ENCODE assay signal across 20 cellular contexts in genomic region chr2:141723834-141724233, GRCh38.
A peak's percentile ranks its signal among the peaks of the same experiment; 100 is the strongest.
DNase-seq lines count a peak whose midpoint lies in the region; ATAC-seq, FAIRE-seq and TF ChIP-seq lines count a peak whose summit lies in the region.
"Had no signal": no experiment of that assay in that cellular context is flagged by ENCODE, and none has a peak within 500 bp of the region (broad histone marks: within the 10 kb centered on the region; RNA-seq: fewer than 3 reads in every experiment).

No MANE protein-coding gene starts in this region.

- in situ Hi-C loops in HepG2 (cut with HindIII; ENCODE audit: extremely low pct_ligation_motif_present, low pct_unique_long_range_greater_than_20kb) = no loop called here

- no peak overlapping the region for H2AFZ ChIP-seq in HepG2 (ENCODE audit: low read length)

- TF ChIP-seq RAD21 in HepG2 (CRISPR knock-in tag; IDR thresholded peaks at IDR 0.05) = no peak

- ATAC-seq in HepG2 = no peak
- ATAC-seq in right lobe of liver = peak in 3 of 4 donors; percentile 53 to 84 (median 77)
- ATAC-seq in HG03460 (IDR thresholded peaks at IDR 0.05; ENCODE audit: unreplicated experiment) = no peak
- no peak for ATAC-seq in HG03342 (IDR thresholded peaks at IDR 0.05; ENCODE audit: unreplicated experiment)
- ATAC-seq: A549; CD8-positive, alpha-beta T cell; GM12878 had no signal

- H3K27me3 ChIP-seq in HepG2 (ENCODE audit: control insufficient read depth in 1 of 2, insufficient read depth in 2 of 2, low read length in 2 of 2) (no peaks in the 10 kb centered on the region), right lobe of liver (no peaks in the 10 kb centered on the region)
- H3K27me3 ChIP-seq: BLaER1 treated with 17β-estradiol and CSF1 and Interleukin-3, amounts not matched to agents 10 nM and 100 nM had no signal

- TF ChIP-seq CTCF in HepG2 (CRISPR knock-in tag; IDR thresholded peaks at IDR 0.05) (no peak), right lobe of liver (IDR thresholded peaks at IDR 0.05) (no peak)

- no peaks in the 10 kb centered on the region for H3K79me2 ChIP-seq in HepG2 (ENCODE audit: insufficient read depth, low read length)

- intact Hi-C loops in HepG2 (cut with micrococcal nuclease; ENCODE audit: unreplicated experiment) = no loop called here
- intact Hi-C loops in right lobe of liver (cut with DNase I) = no loop called here

- peak; percentile 39 for DNase-seq in amniotic epithelial cell (ENCODE audit: low read depth)
- DNase-seq in HepG2 (ENCODE audit: low spot score) = no peak
- no peak for DNase-seq in right lobe of liver
- DNase-seq: AML-193; Caco-2; Calu3; CD4-positive, alpha-beta T cell; CD8-positive, alpha-beta T cell; DMS79 treated with DMSO at 0.1 percent for 48 hours; GF-D8 had no signal

- FAIRE-seq in HepG2 (lab: Jason Lieb, UNC) = no peak
- FAIRE-seq: A549, D721Med, G401.6, GM12878, GM12892 had no signal

- POLR2A ChIA-PET in HepG2 (lab: Yijun Ruan, JAX) = no interaction called here

- no peak for TF ChIP-seq EP300 in HepG2 (IDR thresholded peaks at IDR 0.05; ENCODE audit: low read depth in 2 of 2, low read length in 2 of 2)
- no peak for TF ChIP-seq EP300 in HepG2 (CRISPR knock-in tag; IDR thresholded peaks at IDR 0.05; ENCODE audit: borderline replicate concordance)

- no peak overlapping the region for H3K27ac ChIP-seq in HepG2 (ENCODE audit: extremely low read length, insufficient read depth, low read length)
- no peak overlapping the region for H3K27ac ChIP-seq in right lobe of liver
- H3K27ac ChIP-seq: 22Rv1; A549; BLaER1 treated with 17β-estradiol and CSF1 and Interleukin-3, amounts not matched to agents 10 nM and 100 nM; C4-2B had no signal

- TF ChIP-seq POLR2A in HepG2 (IDR thresholded peaks at IDR 0.05; ENCODE audit: insufficient read depth in 1 of 2, low read depth in 2 of 2, low read length in 2 of 2) (no peak), right lobe of liver (IDR thresholded peaks at IDR 0.05) (no peak)

- H3K36me3 ChIP-seq in HepG2 (replicated peaks in 1 of 2; ENCODE audit: control insufficient read depth in 1 of 2, insufficient read depth in 2 of 2, low read length in 2 of 2) (no peaks in the 10 kb centered on the region), right lobe of liver (no peaks in the 10 kb centered on the region)
- H3K36me3 ChIP-seq: BLaER1 treated with 17β-estradiol and CSF1 and Interleukin-3, amounts not matched to agents 10 nM and 100 nM had no signal

- BruUV-seq in HepG2 (replicated peaks; lab: Mats Ljungman, UMichigan) = no TSS peak

- H4K20me1 ChIP-seq in HepG2 (ENCODE audit: insufficient read depth, low read length) = no peaks in the 10 kb centered on the region
- H4K20me1 ChIP-seq: BLaER1 treated with 17β-estradiol and CSF1 and Interleukin-3, amounts not matched to agents 10 nM and 100 nM had no signal

- H3K9me3 ChIP-seq in HepG2 (ENCODE audit: low read length) = no peaks in the 10 kb centered on the region
- no peaks in the 10 kb centered on the region for H3K9me3 ChIP-seq in right lobe of liver
- H3K9me3 ChIP-seq: A549; BLaER1 treated with 17β-estradiol and CSF1 and Interleukin-3, amounts not matched to agents 10 nM and 100 nM; Caco-2 had no signal

- CTCF ChIA-PET in HepG2 (lab: Yijun Ruan, JAX; ENCODE audit: low intra/inter-chr PET ratio, low total read pairs) = no interaction called here

- H3K4me2 ChIP-seq in HepG2 (ENCODE audit: low read depth, low read length) = no peak overlapping the region
- H3K4me2 ChIP-seq: A549; BLaER1 treated with 17β-estradiol and CSF1 and Interleukin-3, amounts not matched to agents 10 nM and 100 nM had no signal

- H3K4me3 ChIP-seq in HepG2 (replicated peaks in 1 of 3; ENCODE audit: insufficient read depth in 1 of 3, low read depth in 2 of 3, low read length in 3 of 3) (no peak overlapping the region), right lobe of liver (no peak overlapping the region)
- H3K4me3 ChIP-seq: A549; BLaER1 treated with 17β-estradiol and CSF1 and Interleukin-3, amounts not matched to agents 10 nM and 100 nM; GM12878 had no signal

- 0% methylated on average over 1 of the region's 1 CpG for WGBS in HepG2 (ENCODE audit: low lambda C conversion rate)
- WGBS in right lobe of liver (ENCODE audit: insufficient coverage, low coverage, low lambda C conversion rate, missing lambda C conversion rate) = 14% methylated on average over 1 of the region's 1 CpG

- no peaks in the 10 kb centered on the region for H3K4me1 ChIP-seq in HepG2 (ENCODE audit: insufficient read depth, low read length)
- H3K4me1 ChIP-seq in right lobe of liver = peaks cover 0 to 8% (median 0%) of the 10 kb centered on the region in 4 donors
- H3K4me1 ChIP-seq: A549, Caco-2 had no signal

- H3K9ac ChIP-seq in HepG2 (ENCODE audit: insufficient read depth, low read depth, low read length) = no peak overlapping the region
- H3K9ac ChIP-seq: BLaER1 treated with 17β-estradiol and CSF1 and Interleukin-3, amounts not matched to agents 10 nM and 100 nM had no signal

TF ChIP-seq in HepG2, 621 proteins besides CTCF, POLR2A, EP300 and RAD21:
- TF ChIP-seq, protein P1, sequence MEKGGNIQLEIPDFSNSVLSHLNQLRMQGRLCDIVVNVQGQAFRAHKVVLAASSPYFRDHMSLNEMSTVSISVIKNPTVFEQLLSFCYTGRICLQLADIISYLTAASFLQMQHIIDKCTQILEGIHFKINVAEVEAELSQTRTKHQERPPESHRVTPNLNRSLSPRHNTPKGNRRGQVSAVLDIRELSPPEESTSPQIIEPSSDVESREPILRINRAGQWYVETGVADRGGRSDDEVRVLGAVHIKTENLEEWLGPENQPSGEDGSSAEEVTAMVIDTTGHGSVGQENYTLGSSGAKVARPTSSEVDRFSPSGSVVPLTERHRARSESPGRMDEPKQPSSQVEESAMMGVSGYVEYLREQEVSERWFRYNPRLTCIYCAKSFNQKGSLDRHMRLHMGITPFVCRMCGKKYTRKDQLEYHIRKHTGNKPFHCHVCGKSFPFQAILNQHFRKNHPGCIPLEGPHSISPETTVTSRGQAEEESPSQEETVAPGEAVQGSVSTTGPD (CRISPR knock-in tag; IDR thresholded peaks at IDR 0.05) = no peak
- peak; percentile 42; the same call in 1 of the 2 replicates for TF ChIP-seq CEBPB (IDR thresholded peaks at IDR 0.05; ENCODE audit: borderline replicate concordance, low read depth, low read length)

Comparison
In these comparisons a context has a peak if more than half of its experiments do, and no peak if none do; other contexts are left out.
1. ATAC-seq: peak in right lobe of liver (3 of 4); none in HepG2 (single experiment), HG03460 (single experiment) and HG03342 (single experiment).